Comparison of ENCODE assay signal across 14 cellular contexts in the genomic region with DNA sequence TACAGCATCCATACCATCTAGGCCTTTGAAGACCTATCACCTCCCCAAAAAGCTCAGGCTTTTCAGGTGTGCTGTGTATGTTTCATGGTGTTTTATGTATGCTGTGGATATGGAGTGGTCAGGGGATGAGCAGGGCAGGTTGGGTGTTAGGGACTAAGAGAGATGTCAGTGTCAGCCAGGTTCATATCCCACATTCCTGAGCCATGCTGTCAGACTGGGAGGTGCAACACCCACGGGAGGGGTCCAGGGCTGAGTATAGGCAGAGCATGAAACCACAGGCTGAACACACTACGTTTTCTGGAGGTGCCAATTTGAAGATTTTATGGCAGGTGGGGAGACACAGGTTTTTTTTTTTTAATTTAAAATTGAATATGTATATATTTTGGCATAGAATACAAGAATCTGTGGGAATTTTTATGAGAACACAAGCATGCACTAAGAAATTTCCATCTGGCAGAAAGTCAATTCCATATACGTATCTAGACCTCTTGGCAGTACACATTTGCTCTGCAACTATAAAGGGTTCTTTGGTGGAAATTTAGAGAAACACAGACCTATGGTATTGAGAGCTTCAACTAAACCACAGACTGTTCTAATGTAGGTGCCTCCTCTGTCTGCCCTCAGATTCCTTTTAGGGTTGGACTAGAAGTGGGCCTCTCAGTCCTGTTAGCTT.
DNase-seq lines count a peak whose midpoint lies in the region; ATAC-seq and TF ChIP-seq lines count a peak whose summit lies in the region.
"Had no signal": no experiment of that assay in that cellular context is flagged by ENCODE, and none has a peak within 500 bp of the region (broad histone marks: within the 10 kb centered on the region; RNA-seq: fewer than 3 reads in every experiment).

No MANE protein-coding gene starts in this region.

- TF ChIP-seq CTCF in PC-3 (conservative IDR thresholded peaks at IDR 0.05; ENCODE audit: low read depth, low read length) (no peak), epithelial cell of esophagus (IDR thresholded peaks at IDR 0.05; ENCODE audit: insufficient read depth, low read depth, low read length, missing control alignments) (no peak), nephron (IDR thresholded peaks at IDR 0.05; ENCODE audit: unreplicated experiment in 3 of 3) (no peak)
- no peak for TF ChIP-seq CTCF in activated CD8-positive, alpha-beta T cell treated with anti-CD3 and anti-CD28 coated beads for 36 hours (IDR thresholded peaks at IDR 0.05)

- no peaks in the 10 kb centered on the region for H4K20me1 ChIP-seq in PC-3 (ENCODE audit: low read length)

- H3K9ac ChIP-seq in PC-3 (ENCODE audit: low read length): no peak overlapping the region

- no peaks in the 10 kb centered on the region for H3K27me3 Mint-ChIP-seq in nephron (ENCODE audit: low read depth)
- peaks cover 3% of the 10 kb centered on the region for H3K27me3 Mint-ChIP-seq in activated CD8-positive, alpha-beta T cell treated with anti-CD3 and anti-CD28 coated beads for 36 hours
- H3K27me3 Mint-ChIP-seq: activated naive CD8-positive, alpha-beta T cell had no signal

- DNase-seq in ELF-1 (ENCODE audit: low read depth, low spot score): peak; percentile 47
- DNase-seq in PC-3: peak; percentile 85
- peak; percentile 71 for DNase-seq in epithelial cell of esophagus (ENCODE audit: low read depth)
- DNase-seq in AG08395 (ENCODE audit: low spot score): no peak
- DNase-seq in activated CD8-positive, alpha-beta T cell treated with anti-CD3 and anti-CD28 coated beads for 36 hours: no peak
- DNase-seq: erythroblast; NCI-H748 treated with DMSO at 0.1 percent for 48 hours; stimulated activated CD4-positive, alpha-beta T cell treated with anti-CD3 and anti-CD28 coated beads, Interleukin-1b, Interleukin-23, amount 100 ng/mL, for 48 hours had no signal

- CTCF ChIA-PET in PC-3 (lab: Charles Lee): no interaction called here
- CTCF ChIA-PET in activated CD8-positive, alpha-beta T cell treated with anti-CD3 and anti-CD28 coated beads for 36 hours (lab: Charles Lee): interaction anchor here (0.5 kb wide), 1 partner anchor 145 kb away, joined by 3 read pairs; no protein-coding TSS in a partner anchor

- ATAC-seq in PC-3: peak; percentile 86
- ATAC-seq in GM19035 (IDR thresholded peaks at IDR 0.05; ENCODE audit: unreplicated experiment): no peak
- no peak for ATAC-seq in GM21619 (IDR thresholded peaks at IDR 0.05; ENCODE audit: unreplicated experiment)
- no peak for ATAC-seq in activated CD8-positive, alpha-beta T cell treated with anti-CD3 and anti-CD28 coated beads for 36 hours

- peak overlapping the region in 2 of 3 experiments; percentile 50 to 87 for H3K27ac Mint-ChIP-seq in nephron
- no peak overlapping the region for H3K27ac Mint-ChIP-seq in activated CD8-positive, alpha-beta T cell treated with anti-CD3 and anti-CD28 coated beads for 36 hours
- H3K27ac Mint-ChIP-seq: activated naive CD8-positive, alpha-beta T cell; IgD-negative memory B cell had no signal

- H3K27ac ChIP-seq in PC-3 (ENCODE audit: low read length): no peak overlapping the region
- H3K27ac ChIP-seq: vagina had no signal

- no peaks in the 10 kb centered on the region for H3K9me3 ChIP-seq in PC-3 (ENCODE audit: low read length)
- H3K9me3 ChIP-seq: vagina had no signal

- H3K79me2 ChIP-seq in PC-3 (ENCODE audit: low read length): no peaks in the 10 kb centered on the region

- H3K4me2 ChIP-seq in PC-3 (ENCODE audit: low read length): peak overlapping the region; percentile 32

- H3K9me3 Mint-ChIP-seq in nephron: no peaks in the 10 kb centered on the region
- no peaks in the 10 kb centered on the region for H3K9me3 Mint-ChIP-seq in activated CD8-positive, alpha-beta T cell treated with anti-CD3 and anti-CD28 coated beads for 36 hours
- H3K9me3 Mint-ChIP-seq: IgD-negative memory B cell had no signal

- H3K36me3 ChIP-seq in PC-3 (ENCODE audit: low read depth, low read length): no peaks in the 10 kb centered on the region
- H3K36me3 ChIP-seq: vagina had no signal

- intact Hi-C loops in PC-3 (cut with micrococcal nuclease): no loop called here
- intact Hi-C loops in activated CD8-positive, alpha-beta T cell treated with anti-CD3 and anti-CD28 coated beads for 36 hours (cut with micrococcal nuclease): no loop called here

- H3K4me1 ChIP-seq in PC-3 (ENCODE audit: insufficient read depth, low read length): peaks cover 32% of the 10 kb centered on the region

- H2AFZ ChIP-seq in PC-3 (ENCODE audit: low read length): no peak overlapping the region

- H3K27me3 ChIP-seq in PC-3 (ENCODE audit: low read length): no peaks in the 10 kb centered on the region
- H3K27me3 ChIP-seq: vagina had no signal

- POLR2A ChIA-PET in PC-3 (lab: Charles Lee; ENCODE audit: unreplicated experiment): no interaction called here
- POLR2A ChIA-PET in activated CD8-positive, alpha-beta T cell treated with anti-CD3 and anti-CD28 coated beads for 36 hours (lab: Charles Lee): no interaction called here

- no peak overlapping the region for H3K4me3 Mint-ChIP-seq in nephron
- H3K4me3 Mint-ChIP-seq in activated CD8-positive, alpha-beta T cell treated with anti-CD3 and anti-CD28 coated beads for 36 hours: no peak overlapping the region
- H3K4me3 Mint-ChIP-seq: activated naive CD8-positive, alpha-beta T cell; IgD-negative memory B cell had no signal

- no peaks in the 10 kb centered on the region for H3K9me2 ChIP-seq in PC-3 (replicated peaks; ENCODE audit: low read length)

- H3K4me3 ChIP-seq in PC-3 (ENCODE audit: low read length) (no peak overlapping the region), epithelial cell of esophagus (ENCODE audit: low read length) (no peak overlapping the region)
- H3K4me3 ChIP-seq: vagina had no signal

- no peaks in the 10 kb centered on the region for H3K36me3 Mint-ChIP-seq in nephron (ENCODE audit: low read depth)
- no peaks in the 10 kb centered on the region for H3K36me3 Mint-ChIP-seq in activated CD8-positive, alpha-beta T cell treated with anti-CD3 and anti-CD28 coated beads for 36 hours (ENCODE audit: low read depth)
- H3K36me3 Mint-ChIP-seq: activated naive CD8-positive, alpha-beta T cell had no signal

- H3K4me1 Mint-ChIP-seq in nephron: peaks cover 44% of the 10 kb centered on the region
- peaks cover 11% of the 10 kb centered on the region for H3K4me1 Mint-ChIP-seq in activated CD8-positive, alpha-beta T cell treated with anti-CD3 and anti-CD28 coated beads for 36 hours (ENCODE audit: low read depth)

- no peaks in the 10 kb centered on the region for H3F3A ChIP-seq in PC-3 (ENCODE audit: low read length, unreplicated experiment)

- BruUV-seq in PC-3 (replicated peaks; lab: Mats Ljungman, UMichigan): no TSS peak

Comparison
In these comparisons a context has a peak if more than half of its experiments do, and no peak if none do; other contexts are left out.
1. DNase-seq: peak in ELF-1 (single experiment), PC-3 (single experiment) and epithelial cell of esophagus (single experiment); none in AG08395 (single experiment) and activated CD8-positive, alpha-beta T cell treated with anti-CD3 and anti-CD28 coated beads for 36 hours (single experiment).